ENCODE assay signal across 9 cellular contexts in the genomic region with DNA sequence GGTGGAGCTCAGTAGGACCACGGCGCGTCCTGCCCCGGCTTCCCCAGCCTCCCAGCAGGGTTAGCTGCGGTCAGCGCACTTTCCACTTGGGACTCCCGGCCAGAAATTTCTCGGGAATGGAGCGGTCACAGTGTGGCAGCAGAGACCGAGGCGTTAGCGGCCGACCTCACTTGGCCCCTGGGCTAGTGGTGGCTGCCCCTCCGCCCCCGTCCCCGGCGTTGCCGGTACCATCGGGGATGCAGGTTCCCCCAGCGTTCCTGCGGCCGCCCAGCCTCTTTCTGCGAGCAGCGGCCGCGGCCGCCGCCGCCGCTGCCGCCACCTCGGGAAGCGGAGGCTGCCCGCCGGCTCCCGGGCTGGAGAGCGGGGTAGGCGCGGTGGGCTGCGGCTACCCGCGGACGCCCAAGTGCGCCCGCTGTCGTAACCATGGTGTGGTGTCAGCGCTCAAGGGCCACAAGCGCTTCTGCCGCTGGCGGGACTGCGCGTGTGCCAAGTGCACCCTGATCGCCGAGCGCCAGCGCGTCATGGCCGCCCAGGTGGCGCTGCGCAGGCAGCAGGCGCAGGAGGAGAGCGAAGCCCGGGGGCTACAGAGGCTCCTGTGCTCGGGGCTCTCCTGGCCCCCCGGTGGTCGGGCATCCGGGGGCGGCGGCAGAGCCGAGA. TPM values are rescaled to one million over a fixed set of nuclear protein-coding genes. Genes with fewer than 3 reads are reported as not detected.
DNase-seq lines count a peak whose midpoint lies in the region; ATAC-seq and TF ChIP-seq lines count a peak whose summit lies in the region.
"Had no signal": no experiment of that assay in that cellular context is flagged by ENCODE, and none has a peak within 500 bp of the region (broad histone marks: within the 10 kb centered on the region; RNA-seq: fewer than 3 reads in every experiment).

No MANE protein-coding gene starts in this region.

- H3K27ac Mint-ChIP-seq in activated CD4-positive, alpha-beta T cell treated with anti-CD3 and anti-CD28 coated beads, Interleukin-2, amount 10 ng/mL, durations not matched to agents 24 days and 14 days: no peak overlapping the region
- no peak overlapping the region for H3K27ac Mint-ChIP-seq in stimulated activated naive CD8-positive, alpha-beta T cell treated with anti-CD3 and anti-CD28 coated beads, Interleukin-15, amount 100 ng/mL, for 72 hours

- H3K4me3 ChIP-seq in H7 (ENCODE audit: insufficient read depth, low read depth, low read length) (peak overlapping the region; percentile 88), epithelial cell of proximal tubule (ENCODE audit: low read depth, low read length) (peak overlapping the region; percentile 62), mononuclear cell (ENCODE audit: low read length) (peak overlapping the region; percentile 3)

- H3K4me1 ChIP-seq in mononuclear cell (ENCODE audit: insufficient read depth, low read length): peaks cover 12% of the 10 kb centered on the region

- no peaks in the 10 kb centered on the region for H3K9me3 ChIP-seq in mononuclear cell (ENCODE audit: low read depth, low read length)

- H3K27me3 ChIP-seq in H7 (ENCODE audit: control insufficient read depth, insufficient read depth, low read length) (no peaks in the 10 kb centered on the region), mononuclear cell (ENCODE audit: insufficient read depth, low read length) (peaks cover 79% of the 10 kb centered on the region)

- peaks cover 3% of the 10 kb centered on the region for H3K4me1 Mint-ChIP-seq in activated CD4-positive, alpha-beta T cell treated with anti-CD3 and anti-CD28 coated beads, Interleukin-2, amount 10 ng/mL, durations not matched to agents 24 days and 14 days
- no peaks in the 10 kb centered on the region for H3K4me1 Mint-ChIP-seq in stimulated activated naive CD8-positive, alpha-beta T cell treated with anti-CD3 and anti-CD28 coated beads, Interleukin-15, amount 100 ng/mL, for 72 hours

- TF ChIP-seq CTCF in epithelial cell of proximal tubule (conservative IDR thresholded peaks at IDR 0.05; ENCODE audit: low read depth, low read length): peak; percentile 35

- DNase-seq in DMS53 (lab: John Stamatoyannopoulos, UW) (peak; percentile 84), H7 (peak; percentile 78), NCI-H146 (lab: John Stamatoyannopoulos, UW) (peak; percentile 88), epithelial cell of proximal tubule (ENCODE audit: low read depth) (no peak), LoVo (ENCODE audit: low spot score) (no peak)
- DNase-seq in activated CD4-positive, alpha-beta T cell treated with anti-CD3 and anti-CD28 coated beads, Interleukin-2, amount 10 ng/mL, durations not matched to agents 24 days and 14 days: peak; percentile 68
- peak; percentile 37 to 49 for DNase-seq in stimulated activated naive CD8-positive, alpha-beta T cell treated with anti-CD3 and anti-CD28 coated beads, Interleukin-15, amount 100 ng/mL, for 72 hours

- H3K36me3 Mint-ChIP-seq in activated CD4-positive, alpha-beta T cell treated with anti-CD3 and anti-CD28 coated beads, Interleukin-2, amount 10 ng/mL, durations not matched to agents 24 days and 14 days (ENCODE audit: low read depth): no peaks in the 10 kb centered on the region

- peaks cover 7% of the 10 kb centered on the region for H3K9me3 Mint-ChIP-seq in activated CD4-positive, alpha-beta T cell treated with anti-CD3 and anti-CD28 coated beads, Interleukin-2, amount 10 ng/mL, durations not matched to agents 24 days and 14 days
- no peaks in the 10 kb centered on the region for H3K9me3 Mint-ChIP-seq in stimulated activated naive CD8-positive, alpha-beta T cell treated with anti-CD3 and anti-CD28 coated beads, Interleukin-15, amount 100 ng/mL, for 72 hours

- peak; percentile 95 for ATAC-seq in stimulated activated naive CD8-positive, alpha-beta T cell treated with anti-CD3 and anti-CD28 coated beads, Interleukin-15, amount 100 ng/mL, for 72 hours

- intact Hi-C loops in activated CD4-positive, alpha-beta T cell treated with anti-CD3 and anti-CD28 coated beads, Interleukin-2, amount 10 ng/mL, durations not matched to agents 24 days and 14 days (cut with micrococcal nuclease): loop anchor here (5.0 kb wide), 1 partner anchor 480 kb away; no protein-coding TSS in a partner anchor

- H3K4me3 Mint-ChIP-seq in activated CD4-positive, alpha-beta T cell treated with anti-CD3 and anti-CD28 coated beads, Interleukin-2, amount 10 ng/mL, durations not matched to agents 24 days and 14 days: no peak overlapping the region
- H3K4me3 Mint-ChIP-seq in stimulated activated naive CD8-positive, alpha-beta T cell treated with anti-CD3 and anti-CD28 coated beads, Interleukin-15, amount 100 ng/mL, for 72 hours: peak overlapping the region; percentile 6 to 66

- peaks cover 46% of the 10 kb centered on the region for H3K27me3 Mint-ChIP-seq in activated CD4-positive, alpha-beta T cell treated with anti-CD3 and anti-CD28 coated beads, Interleukin-2, amount 10 ng/mL, durations not matched to agents 24 days and 14 days
- H3K27me3 Mint-ChIP-seq in stimulated activated naive CD8-positive, alpha-beta T cell treated with anti-CD3 and anti-CD28 coated beads, Interleukin-15, amount 100 ng/mL, for 72 hours: peaks cover 64% of the 10 kb centered on the region

- no peaks in the 10 kb centered on the region for H3K36me3 ChIP-seq in H7 (replicated peaks; ENCODE audit: control insufficient read depth, insufficient read depth, low read length)

RNA-seq across cellular contexts. Expression of a gene that starts 0.5 kb away (rescaled TPM):
- 3.4 and 4.0 TPM in 2 replicates for total RNA-seq in H7 (2014; rRNA removed; shearing (Covaris generic))
- total RNA-seq in activated CD4-positive, alpha-beta T cell treated with anti-CD3 and anti-CD28 coated beads, Interleukin-2, amount 10 ng/mL, durations not matched to agents 24 days and 14 days: not detected in 2 replicates
- total RNA-seq in epithelial cell of proximal tubule: 0.14 and 0.52 TPM in 2 replicates
- total RNA-seq in mononuclear cell: under 0.01 TPM
- total RNA-seq: SK-MEL-5 had no signal

Comparison
In these comparisons a context has a peak if more than half of its experiments do, and no peak if none do; other contexts are left out.
1. DNase-seq: peak in DMS53 (single experiment), H7 (single experiment), NCI-H146 (single experiment), activated CD4-positive, alpha-beta T cell treated with anti-CD3 and anti-CD28 coated beads, Interleukin-2, amount 10 ng/mL, durations not matched to agents 24 days and 14 days (single experiment) and stimulated activated naive CD8-positive, alpha-beta T cell treated with anti-CD3 and anti-CD28 coated beads, Interleukin-15, amount 100 ng/mL, for 72 hours (2 of 2); none in epithelial cell of proximal tubule (single experiment) and LoVo (single experiment).
2. H3K4me3 ChIP-seq: peak in every context shown above with its lines; median percentile 88 in H7; 62 in epithelial cell of proximal tubule; 3 in mononuclear cell.